Comparison of ENCODE assay signal across 12 cellular contexts in genomic region chr14:76376878-76377523, GRCh38. TPM values are rescaled to one million over a fixed set of nuclear protein-coding genes. Genes with fewer than 3 reads are reported as not detected.
DNase-seq lines count a peak whose midpoint lies in the region; ATAC-seq and TF ChIP-seq lines count a peak whose summit lies in the region.
"Had no signal": no experiment of that assay in that cellular context is flagged by ENCODE, and none has a peak within 500 bp of the region (broad histone marks: within the 10 kb centered on the region; RNA-seq: fewer than 3 reads in every experiment).

No MANE protein-coding gene starts in this region.

- peak overlapping the region; percentile 18 for H2AFZ ChIP-seq in neuron (ENCODE audit: low read depth, low read length)

- peaks cover 8% of the 10 kb centered on the region for H3K4me1 Mint-ChIP-seq in Calu3 (ENCODE audit: low read depth, unreplicated experiment)
- H3K4me1 Mint-ChIP-seq in activated CD4-positive, alpha-beta T cell treated with anti-CD3 and anti-CD28 coated beads for 36 hours = peaks cover 2% of the 10 kb centered on the region

- TF ChIP-seq CTCF in Calu3 (IDR thresholded peaks at IDR 0.05; ENCODE audit: unreplicated experiment) (no peak), esophagus muscularis mucosa (IDR thresholded peaks at IDR 0.05) (no peak)

- H3K9me3 Mint-ChIP-seq in Calu3 (ENCODE audit: low read depth, unreplicated experiment) = no peaks in the 10 kb centered on the region
- H3K9me3 Mint-ChIP-seq in activated CD4-positive, alpha-beta T cell treated with anti-CD3 and anti-CD28 coated beads for 36 hours (ENCODE audit: low read depth) = no peaks in the 10 kb centered on the region
- H3K9me3 Mint-ChIP-seq: CD4-positive, alpha-beta T cell had no signal

- peaks cover 93% of the 10 kb centered on the region for H3K27me3 Mint-ChIP-seq in Calu3 (ENCODE audit: unreplicated experiment)
- H3K27me3 Mint-ChIP-seq in activated CD4-positive, alpha-beta T cell treated with anti-CD3 and anti-CD28 coated beads for 36 hours = peaks cover 48% of the 10 kb centered on the region

- intact Hi-C loops in Calu3 (cut with micrococcal nuclease; ENCODE audit: unreplicated experiment) (no loop called here), esophagus muscularis mucosa (cut with DNase I) (no loop called here)
- intact Hi-C loops in activated CD4-positive, alpha-beta T cell treated with anti-CD3 and anti-CD28 coated beads for 36 hours (cut with DNase I, micrococcal nuclease) = no loop called here

- H3K36me3 Mint-ChIP-seq in Calu3 (ENCODE audit: insufficient read depth, unreplicated experiment) = peaks cover 5% of the 10 kb centered on the region
- no peaks in the 10 kb centered on the region for H3K36me3 Mint-ChIP-seq in activated CD4-positive, alpha-beta T cell treated with anti-CD3 and anti-CD28 coated beads for 36 hours (ENCODE audit: low read depth)
- H3K36me3 Mint-ChIP-seq: naive thymus-derived CD8-positive, alpha-beta T cell had no signal

- H3K27ac ChIP-seq in HUES64 (ENCODE audit: low read depth, low read length) (no peak overlapping the region), esophagus muscularis mucosa (replicated peaks in 1 of 4) (no peak overlapping the region)
- H3K27ac ChIP-seq: Peyer's patch had no signal

- ATAC-seq in activated CD4-positive, alpha-beta T cell treated with anti-CD3 and anti-CD28 coated beads for 36 hours = no peak
- ATAC-seq in HG03378 (IDR thresholded peaks at IDR 0.05; ENCODE audit: unreplicated experiment) = no peak
- ATAC-seq: naive thymus-derived CD8-positive, alpha-beta T cell had no signal

- no peak for TF ChIP-seq POLR2A in esophagus muscularis mucosa (IDR thresholded peaks at IDR 0.05; ENCODE audit: low read depth)

- H3K9me3 ChIP-seq in HUES64 (ENCODE audit: insufficient read depth, low read depth, low read length) (no peaks in the 10 kb centered on the region), esophagus muscularis mucosa (no peaks in the 10 kb centered on the region), neuron (ENCODE audit: low read length) (no peaks in the 10 kb centered on the region)
- H3K9me3 ChIP-seq: Peyer's patch had no signal

- TF ChIP-seq EP300 in esophagus muscularis mucosa (IDR thresholded peaks at IDR 0.05) = no peak

- peak overlapping the region; percentile 88 for H3K4me3 Mint-ChIP-seq in Calu3 (ENCODE audit: low read depth, unreplicated experiment)
- H3K4me3 Mint-ChIP-seq in activated CD4-positive, alpha-beta T cell treated with anti-CD3 and anti-CD28 coated beads for 36 hours = no peak overlapping the region
- H3K4me3 Mint-ChIP-seq: CD4-positive, alpha-beta T cell had no signal

- H3K4me3 ChIP-seq in HUES64 (ENCODE audit: low read length) = peak overlapping the region; percentile 72
- peak overlapping the region in 3 of 4 donors; percentile 29 to 40 (median 33) for H3K4me3 ChIP-seq in esophagus muscularis mucosa
- H3K4me3 ChIP-seq in neuron (ENCODE audit: low read length) = peak overlapping the region; percentile 40

- 2% methylated on average over 73 of the region's 73 CpGs for WGBS in HUES64
- 1% methylated on average over 41 of the region's 73 CpGs for WGBS in esophagus muscularis mucosa

- no TSS peak for BruUV-seq in Calu3 (replicated peaks; lab: Mats Ljungman, UMichigan)

- H3K9ac ChIP-seq in HUES64 (ENCODE audit: low read depth, low read length) = no peak overlapping the region

- H3K27me3 ChIP-seq in HUES64 (ENCODE audit: insufficient read depth, low read length) (peaks cover 83% of the 10 kb centered on the region), esophagus muscularis mucosa (peaks cover 0 to 98% (median 30%) of the 10 kb centered on the region in 4 donors), neuron (ENCODE audit: insufficient read depth, low read length) (peaks cover 89% of the 10 kb centered on the region)

- no peak overlapping the region for H3K27ac Mint-ChIP-seq in Calu3 (ENCODE audit: unreplicated experiment)
- no peak overlapping the region for H3K27ac Mint-ChIP-seq in activated CD4-positive, alpha-beta T cell treated with anti-CD3 and anti-CD28 coated beads for 36 hours
- H3K27ac Mint-ChIP-seq: CD4-positive, alpha-beta T cell; naive thymus-derived CD8-positive, alpha-beta T cell had no signal

- POLR2A ChIA-PET in activated CD4-positive, alpha-beta T cell treated with anti-CD3 and anti-CD28 coated beads for 36 hours (lab: Charles Lee) = no interaction called here

- no peak for DNase-seq in Calu3
- DNase-seq in esophagus muscularis mucosa (ENCODE audit: extremely low spot score) = no peak
- DNase-seq in activated CD8-positive, alpha-beta memory T cell treated with anti-CD3 and anti-CD28 coated beads for 24 hours = no peak
- DNase-seq in activated CD4-positive, alpha-beta T cell treated with anti-CD3 and anti-CD28 coated beads for 36 hours = no peak
- DNase-seq in NCI-H526 treated with DMSO at 0.1 percent for 48 hours (lab: John Stamatoyannopoulos, UW) = no peak
- DNase-seq: amygdala; CD4-positive, alpha-beta T cell; Peyer's patch had no signal

- H3K4me1 ChIP-seq in HUES64 (ENCODE audit: insufficient read depth, low read length) (peaks cover 6% of the 10 kb centered on the region; the same call in 1 of the 2 replicates), esophagus muscularis mucosa (peaks cover 14 to 24% (median 22%) of the 10 kb centered on the region in 4 donors), neuron (ENCODE audit: insufficient read depth, low read length) (peaks cover 18% of the 10 kb centered on the region)

- H3K36me3 ChIP-seq in HUES64 (ENCODE audit: insufficient read depth, low read length) (no peaks in the 10 kb centered on the region), esophagus muscularis mucosa (no peaks in the 10 kb centered on the region), neuron (ENCODE audit: insufficient read depth, low read length) (no peaks in the 10 kb centered on the region)
- H3K36me3 ChIP-seq: Peyer's patch had no signal

- CTCF ChIA-PET in Calu3 (lab: Charles Lee) = no interaction called here
- CTCF ChIA-PET in activated CD4-positive, alpha-beta T cell treated with anti-CD3 and anti-CD28 coated beads for 36 hours (lab: Charles Lee) = no interaction called here

RNA-seq across cellular contexts. Expression of gene ESRRB, which starts 1.1 kb away (rescaled TPM):
- total RNA-seq in Calu3 (2022) (0.21 and 0.27 TPM in 2 replicates), esophagus muscularis mucosa (under 1 TPM in 2 of 4 donors, not detected in 2; 0.17 to 0.26 TPM)
- polyA plus RNA-seq in HUES64 (2013, experiment 1 of 2) = 0.35 TPM
- polyA plus RNA-seq in HUES64 (2013, experiment 2 of 2) = 0.57 TPM
- under 1 TPM; 0.11 to 0.14 TPM for total RNA-seq in activated CD4-positive, alpha-beta T cell treated with anti-CD3 and anti-CD28 coated beads for 36 hours
- polyA plus RNA-seq: naive thymus-derived CD8-positive, alpha-beta T cell had no signal
